ENCODE assay signal across 29 cellular contexts in the genomic region with DNA sequence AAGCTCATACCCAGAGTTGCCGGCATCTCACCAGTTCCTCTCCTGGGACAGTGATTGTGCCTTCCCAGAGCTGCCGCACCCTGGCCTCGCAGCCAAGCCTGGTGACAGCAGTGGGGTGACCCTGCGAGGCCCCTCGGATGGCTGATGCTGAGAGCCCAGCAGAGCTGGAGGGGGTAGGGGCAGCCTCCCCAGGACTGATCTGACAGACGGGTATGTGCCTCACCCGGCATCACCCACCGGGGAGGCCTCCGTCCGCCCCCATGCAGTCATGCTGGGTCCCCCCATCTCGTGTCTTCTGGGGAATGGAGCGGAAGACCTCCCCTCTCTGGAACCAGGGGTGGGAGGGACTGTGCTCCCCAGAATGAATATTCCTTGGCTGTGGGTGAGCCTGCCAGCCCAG.
"Had no signal": no experiment of that assay in that cellular context is flagged by ENCODE, and none has a peak within 500 bp of the region (broad histone marks: within the 10 kb centered on the region; RNA-seq: fewer than 3 reads in every experiment).

No MANE protein-coding gene starts in this region.

- H3K27me3 Mint-ChIP-seq: activated CD4-positive, alpha-beta T cell treated with anti-CD3 and anti-CD28 coated beads for 36 hours; activated CD8-positive, alpha-beta T cell treated with anti-CD3 and anti-CD28 coated beads for 36 hours; activated naive CD8-positive, alpha-beta T cell treated with anti-CD3 and anti-CD28 coated beads for 36 hours had no signal

- H3K36me3 Mint-ChIP-seq: activated naive CD4-positive, alpha-beta T cell treated with anti-CD3 and anti-CD28 coated beads, Interleukin-2, amount 10 ng/mL, durations not matched to agents 7 days and 5 days; activated naive CD8-positive, alpha-beta T cell treated with anti-CD3 and anti-CD28 coated beads for 36 hours had no signal

- H3K4me3 ChIP-seq: SJSA1 had no signal

- H3K9me3 Mint-ChIP-seq: activated CD8-positive, alpha-beta T cell treated with anti-CD3 and anti-CD28 coated beads for 36 hours; activated naive CD4-positive, alpha-beta T cell treated with anti-CD3 and anti-CD28 coated beads, Interleukin-2, amount 10 ng/mL, durations not matched to agents 7 days and 5 days; activated naive CD8-positive, alpha-beta T cell treated with anti-CD3 and anti-CD28 coated beads for 36 hours; activated T-cell treated with anti-CD3 and anti-CD28 coated beads, Interleukin-2, amount 50 U/mL, for 72 hours; activated T-helper 2 cell treated with anti-CD3 and anti-CD28 coated beads, Interferon-gamma antibody, Interleukin-2, Interleukin-4, amounts not matched to agents 10 μg/mL and 5 μg/mL and 100 μg/mL, durations not matched to agents 14 hours and 24 hours and 36 hours; T-helper 1 cell treated with Interleukin-12 subunit alpha and Interleukin-12 subunit beta and Interleukin-4 antibody, amounts not matched to agents 30 μg/mL and 1 μg/mL, for 36 hours had no signal

- H3K4me3 Mint-ChIP-seq: activated CD4-positive, alpha-beta T cell treated with anti-CD3 and anti-CD28 coated beads for 36 hours; activated CD8-positive, alpha-beta T cell treated with anti-CD3 and anti-CD28 coated beads for 36 hours; activated naive CD4-positive, alpha-beta T cell treated with anti-CD3 and anti-CD28 coated beads, Interleukin-2, amount 10 ng/mL, durations not matched to agents 7 days and 5 days; activated naive CD8-positive, alpha-beta T cell treated with anti-CD3 and anti-CD28 coated beads for 36 hours; activated T-cell treated with anti-CD3 and anti-CD28 coated beads, Interleukin-2, amount 50 U/mL, for 72 hours; T-helper 1 cell treated with Interleukin-12 subunit alpha and Interleukin-12 subunit beta and Interleukin-4 antibody, amounts not matched to agents 30 μg/mL and 1 μg/mL, for 36 hours had no signal

- H3K36me3 ChIP-seq: SJSA1 had no signal

- H3K27ac ChIP-seq: KMS-11, SJSA1 had no signal

- DNase-seq: activated CD4-positive, alpha-beta T cell treated with anti-CD3 and anti-CD28 coated beads for 36 hours; activated CD4-positive, alpha-beta T cell treated with anti-CD3 and anti-CD28 coated beads, Interleukin-2, amount 50 U/mL, for 1 hour; activated CD4-positive, CD25-positive, alpha-beta regulatory T cell; activated CD8-positive, alpha-beta memory T cell treated with anti-CD3 and anti-CD28 coated beads, Interleukin-2, amount 50 U/mL, for 4 hours; activated CD8-positive, alpha-beta T cell treated with anti-CD3 and anti-CD28 coated beads for 36 hours; activated gamma-delta T cell treated with Interleukin-2 at 50 U/mL for 16 hours; activated naive CD8-positive, alpha-beta T cell treated with anti-CD3 and anti-CD28 coated beads for 36 hours; activated T-cell treated with anti-CD3 and anti-CD28 coated beads, Interleukin-2, amount 50 U/mL, for 72 hours; cerebellar nuclear complex; MM.1S; NCI-H1105; NCI-H1436 treated with DMSO at 0.1 percent for 48 hours; NCI-H187; NCI-H2081 treated with DMSO at 0.1 percent for 48 hours; NCI-H2227 treated with DMSO at 0.1 percent for 48 hours; NCI-H446 treated with DMSO at 0.1 percent for 48 hours; NCI-H524 treated with DMSO at 0.1 percent for 48 hours; NCI-H748 treated with DMSO at 0.1 percent for 48 hours; OCI-M1; Right ventricle myocardium superior; RPMI8226; T-helper 9 cell had no signal

- ATAC-seq: activated CD8-positive, alpha-beta T cell treated with anti-CD3 and anti-CD28 coated beads for 36 hours; activated T-cell treated with anti-CD3 and anti-CD28 coated beads, Interleukin-2, amount 50 U/mL, for 72 hours; Panc1; SK-N-SH treated with all-trans-retinoic acid at 6 μM for 48 hours had no signal

- H3K9me3 ChIP-seq: SJSA1 had no signal

- H3K27ac Mint-ChIP-seq: activated CD4-positive, alpha-beta T cell treated with anti-CD3 and anti-CD28 coated beads for 36 hours; activated CD8-positive, alpha-beta T cell treated with anti-CD3 and anti-CD28 coated beads for 36 hours; activated naive CD4-positive, alpha-beta T cell treated with anti-CD3 and anti-CD28 coated beads, Interleukin-2, amount 10 ng/mL, durations not matched to agents 7 days and 5 days; activated naive CD8-positive, alpha-beta T cell treated with anti-CD3 and anti-CD28 coated beads for 36 hours; activated T-cell treated with anti-CD3 and anti-CD28 coated beads, Interleukin-2, amount 50 U/mL, for 72 hours; activated T-helper 2 cell treated with anti-CD3 and anti-CD28 coated beads, Interferon-gamma antibody, Interleukin-2, Interleukin-4, amounts not matched to agents 10 μg/mL and 5 μg/mL and 100 μg/mL, durations not matched to agents 14 hours and 24 hours and 36 hours; T-helper 1 cell treated with Interleukin-12 subunit alpha and Interleukin-12 subunit beta and Interleukin-4 antibody, amounts not matched to agents 30 μg/mL and 1 μg/mL, for 36 hours had no signal
